Comparison of ENCODE assay signal across 18 cellular contexts in the genomic region with DNA sequence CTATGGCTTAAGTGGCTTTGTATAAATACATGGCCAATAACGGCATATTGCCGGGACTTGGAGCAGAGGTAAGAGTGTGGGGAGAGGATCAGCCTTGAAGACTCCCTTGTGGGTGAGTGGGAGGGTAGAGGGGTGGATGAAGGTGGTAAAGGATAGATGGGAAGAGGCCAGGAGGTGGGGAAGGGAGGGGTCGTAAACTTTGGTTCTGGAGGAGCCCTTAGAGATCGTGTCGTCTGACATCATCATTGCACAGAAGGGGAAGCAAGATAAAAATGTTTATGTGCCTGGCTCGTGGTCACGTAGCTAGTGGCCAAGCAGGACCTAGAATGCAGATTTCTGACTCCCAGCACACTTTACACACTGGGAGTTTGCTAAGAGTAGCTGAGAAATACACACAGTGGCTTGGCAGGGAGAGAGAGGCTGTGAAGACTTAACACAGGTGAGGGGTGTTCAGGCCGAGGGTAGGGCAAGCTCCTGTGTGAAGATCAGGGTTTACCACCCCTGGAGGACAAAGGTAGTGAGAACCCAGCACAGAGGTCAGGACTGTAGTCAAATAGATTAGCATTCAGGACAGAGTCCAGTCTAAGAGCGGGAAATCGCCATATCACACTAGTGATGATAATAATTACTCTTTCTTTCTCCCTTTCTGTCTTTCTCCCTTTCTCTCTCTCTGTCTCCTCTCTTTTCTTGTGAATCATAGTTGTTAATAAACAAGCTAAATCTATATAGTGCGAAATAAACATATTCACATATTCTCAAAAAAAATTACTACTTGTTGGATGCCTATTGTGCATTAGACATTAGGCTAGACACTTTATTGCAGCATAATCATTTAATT.
DNase-seq lines count a peak whose midpoint lies in the region; ATAC-seq, FAIRE-seq and TF ChIP-seq lines count a peak whose summit lies in the region.
"Had no signal": no experiment of that assay in that cellular context is flagged by ENCODE, and none has a peak within 500 bp of the region (broad histone marks: within the 10 kb centered on the region; RNA-seq: fewer than 3 reads in every experiment).

No MANE protein-coding gene starts in this region.

- H3K9ac ChIP-seq in Loucy (ENCODE audit: low read depth, low read length, poor library complexity, severe bottlenecking) (no peak overlapping the region), astrocyte (ENCODE audit: low read length) (no peak overlapping the region)

- H3K4me1 ChIP-seq in CD8-positive, alpha-beta T cell (ENCODE audit: insufficient read depth, low read length) = no peaks in the 10 kb centered on the region
- peaks cover 63% of the 10 kb centered on the region for H3K4me1 ChIP-seq in Loucy (ENCODE audit: insufficient read depth, low read length, poor library complexity, severe bottlenecking)
- peaks cover 13% of the 10 kb centered on the region for H3K4me1 ChIP-seq in astrocyte (ENCODE audit: insufficient read depth, low read length)
- H3K4me1 ChIP-seq in mesodermal cell (ENCODE audit: control insufficient read depth, insufficient read depth, low read length, poor library complexity, severe bottlenecking) = peaks cover 32% of the 10 kb centered on the region
- H3K4me1 ChIP-seq in testis = peaks cover 9% of the 10 kb centered on the region
- peaks cover 0 to 5% (median 0%) of the 10 kb centered on the region in 4 donors for H3K4me1 ChIP-seq in stomach
- H3K4me1 ChIP-seq: upper lobe of right lung had no signal

- H3K4me3 ChIP-seq in CD8-positive, alpha-beta T cell (ENCODE audit: low read depth, low read length) = no peak overlapping the region
- H3K4me3 ChIP-seq in Loucy (ENCODE audit: low read length, poor library complexity, severe bottlenecking) = no peak overlapping the region
- H3K4me3 ChIP-seq in astrocyte (ENCODE audit: insufficient read depth, low read depth, low read length) = no peak overlapping the region
- no peak overlapping the region for H3K4me3 ChIP-seq in mesodermal cell (ENCODE audit: extremely low read depth, insufficient read depth, low read length, poor library complexity, severe bottlenecking)
- H3K4me3 ChIP-seq in testis = no peak overlapping the region
- H3K4me3 ChIP-seq in stomach = no peak overlapping the region
- H3K4me3 ChIP-seq: upper lobe of right lung had no signal

- no peaks in the 10 kb centered on the region for H3K27me3 ChIP-seq in CD8-positive, alpha-beta T cell (ENCODE audit: insufficient read depth, low read length)
- no peaks in the 10 kb centered on the region for H3K27me3 ChIP-seq in Loucy (ENCODE audit: insufficient read depth, low read length, poor library complexity, severe bottlenecking)
- H3K27me3 ChIP-seq in astrocyte (ENCODE audit: insufficient read depth, low read length) = no peaks in the 10 kb centered on the region
- no peaks in the 10 kb centered on the region for H3K27me3 ChIP-seq in testis
- H3K27me3 ChIP-seq in stomach = no peaks in the 10 kb centered on the region
- H3K27me3 ChIP-seq: upper lobe of right lung had no signal

- no peak for TF ChIP-seq EP300 in stomach (IDR thresholded peaks at IDR 0.05)

- peaks cover 54% of the 10 kb centered on the region for H3K4me1 Mint-ChIP-seq in CD8-positive, alpha-beta T cell (ENCODE audit: low read depth)
- H3K4me1 Mint-ChIP-seq in astrocyte (ENCODE audit: low read depth, unreplicated experiment) = peaks cover 21% of the 10 kb centered on the region

- no peaks in the 10 kb centered on the region for H3K9me2 ChIP-seq in Loucy (replicated peaks; ENCODE audit: low read depth, low read length)

- peak overlapping the region; percentile 15 for H3K27ac Mint-ChIP-seq in CD8-positive, alpha-beta T cell
- H3K27ac Mint-ChIP-seq in astrocyte (ENCODE audit: unreplicated experiment) = peak overlapping the region; percentile 27
- H3K27ac Mint-ChIP-seq: activated CD4-positive, alpha-beta T cell treated with anti-CD3 and anti-CD28 coated beads for 36 hours; activated naive CD4-positive, alpha-beta T cell treated with anti-CD3 and anti-CD28 coated beads for 36 hours; T-helper 1 cell treated with Interleukin-12 subunit alpha and Interleukin-12 subunit beta and Interleukin-4 antibody, amounts not matched to agents 30 μg/mL and 1 μg/mL, for 36 hours had no signal

- no peaks in the 10 kb centered on the region for H3K9me3 ChIP-seq in CD8-positive, alpha-beta T cell (ENCODE audit: low read length)
- no peaks in the 10 kb centered on the region for H3K9me3 ChIP-seq in Loucy (ENCODE audit: insufficient read depth, low read depth, low read length)
- no peaks in the 10 kb centered on the region for H3K9me3 ChIP-seq in astrocyte (ENCODE audit: insufficient read depth, low read depth, low read length)
- no peaks in the 10 kb centered on the region for H3K9me3 ChIP-seq in mesodermal cell (ENCODE audit: control insufficient read depth, low read length)
- H3K9me3 ChIP-seq in testis = no peaks in the 10 kb centered on the region
- H3K9me3 ChIP-seq in stomach = no peaks in the 10 kb centered on the region
- H3K9me3 ChIP-seq: upper lobe of right lung had no signal

- POLR2A ChIA-PET in CD8-positive, alpha-beta T cell (lab: Charles Lee) = no interaction called here

- no peaks in the 10 kb centered on the region; the same call in 1 of the 2 replicates for H3F3A ChIP-seq in Loucy (ENCODE audit: low read depth)

- H3K4me3 Mint-ChIP-seq in CD8-positive, alpha-beta T cell = no peak overlapping the region
- H3K4me3 Mint-ChIP-seq in astrocyte (ENCODE audit: unreplicated experiment) = no peak overlapping the region
- H3K4me3 Mint-ChIP-seq: activated CD4-positive, alpha-beta T cell treated with anti-CD3 and anti-CD28 coated beads for 36 hours; activated naive CD4-positive, alpha-beta T cell treated with anti-CD3 and anti-CD28 coated beads for 36 hours; CD4-positive, alpha-beta memory T cell; T-helper 1 cell treated with Interleukin-12 subunit alpha and Interleukin-12 subunit beta and Interleukin-4 antibody, amounts not matched to agents 30 μg/mL and 1 μg/mL, for 36 hours had no signal

- no peak for TF ChIP-seq POLR2A in testis (IDR thresholded peaks at IDR 0.05)
- TF ChIP-seq POLR2A in stomach (IDR thresholded peaks at IDR 0.05) = no peak

- H4K20me1 ChIP-seq in Loucy (ENCODE audit: insufficient read depth, low read length, poor library complexity, severe bottlenecking) (peaks cover 39% of the 10 kb centered on the region), astrocyte (ENCODE audit: insufficient read depth, low read length) (no peaks in the 10 kb centered on the region)

- peak overlapping the region; percentile 50 for H3K4me2 ChIP-seq in Loucy (ENCODE audit: low read depth, low read length, poor library complexity, severe bottlenecking)
- no peak overlapping the region for H3K4me2 ChIP-seq in astrocyte (ENCODE audit: low read length)

- peaks cover 45% of the 10 kb centered on the region for H3K36me3 Mint-ChIP-seq in CD8-positive, alpha-beta T cell
- peaks cover 13% of the 10 kb centered on the region for H3K36me3 Mint-ChIP-seq in astrocyte (ENCODE audit: low read depth, unreplicated experiment)

- CTCF ChIA-PET in CD8-positive, alpha-beta T cell (lab: Charles Lee) = interaction anchor here (0.9 to 1.0 kb wide), 2 partner anchors 13 to 92 kb away, joined by 3 read pairs; no protein-coding TSS in a partner anchor

- no peak for FAIRE-seq in astrocyte (lab: Jason Lieb, UNC)

- no peak overlapping the region for H3K27ac ChIP-seq in CD8-positive, alpha-beta T cell (ENCODE audit: low read depth, low read length)
- H3K27ac ChIP-seq in astrocyte (ENCODE audit: low read depth, low read length) (no peak overlapping the region), mesodermal cell (ENCODE audit: low read depth, low read length, severe bottlenecking) (peak overlapping the region; percentile 12), testis (no peak overlapping the region), stomach (no peak overlapping the region)
- H3K27ac ChIP-seq: upper lobe of right lung had no signal

- peaks cover 83% of the 10 kb centered on the region for H3K79me2 ChIP-seq in Loucy (ENCODE audit: insufficient read depth, low read length)
- H3K79me2 ChIP-seq in astrocyte (ENCODE audit: insufficient read depth, low read length) = peaks cover 8% of the 10 kb centered on the region

- H3K36me3 ChIP-seq in CD8-positive, alpha-beta T cell (ENCODE audit: insufficient read depth, low read length) = no peaks in the 10 kb centered on the region
- H3K36me3 ChIP-seq in Loucy (ENCODE audit: insufficient read depth, low read length) (no peaks in the 10 kb centered on the region), astrocyte (ENCODE audit: insufficient read depth, low read length) (no peaks in the 10 kb centered on the region), mesodermal cell (ENCODE audit: control insufficient read depth, insufficient read depth, low read length) (peaks cover 3% of the 10 kb centered on the region), testis (ENCODE audit: low read depth, missing control alignments) (no peaks in the 10 kb centered on the region), stomach (no peaks in the 10 kb centered on the region)
- H3K36me3 ChIP-seq: upper lobe of right lung had no signal

- intact Hi-C loops in CD8-positive, alpha-beta T cell (cut with DNase I, micrococcal nuclease) = no loop called here
- intact Hi-C loops in testis (cut with DNase I; ENCODE audit: low total_unique reads) = no loop called here
- intact Hi-C loops in stomach (cut with DNase I; ENCODE audit: low total_unique reads) = no loop called here

- H3K9me3 Mint-ChIP-seq in CD8-positive, alpha-beta T cell = no peaks in the 10 kb centered on the region
- peaks cover 2% of the 10 kb centered on the region for H3K9me3 Mint-ChIP-seq in astrocyte (ENCODE audit: unreplicated experiment)
- H3K9me3 Mint-ChIP-seq: activated naive CD4-positive, alpha-beta T cell treated with anti-CD3 and anti-CD28 coated beads for 36 hours; CD4-positive, alpha-beta memory T cell; T-helper 1 cell treated with Interleukin-12 subunit alpha and Interleukin-12 subunit beta and Interleukin-4 antibody, amounts not matched to agents 30 μg/mL and 1 μg/mL, for 36 hours had no signal

- no peak overlapping the region for H2AFZ ChIP-seq in Loucy (ENCODE audit: low read length)
- H2AFZ ChIP-seq in astrocyte (ENCODE audit: low read depth, low read length) = no peak overlapping the region

- ATAC-seq in CD8-positive, alpha-beta T cell = no peak
- ATAC-seq in GM21528 (IDR thresholded peaks at IDR 0.05; ENCODE audit: low FRiP score, unreplicated experiment) = no peak
- ATAC-seq: activated CD4-positive, alpha-beta T cell treated with anti-CD3 and anti-CD28 coated beads for 36 hours; stimulated activated naive CD8-positive, alpha-beta T cell treated with anti-CD3 and anti-CD28 coated beads, Interleukin-15, Interleukin-2, amounts not matched to agents 100 U/mL and 50 U/mL, for 24 hours; upper lobe of right lung had no signal

- 83 to 94% methylated on average over 7 to 8 of the region's 11 CpGs for WGBS in mesodermal cell (ENCODE audit: insufficient coverage in 2 of 2), 2 experiments
- 84 to 89% methylated on average over 11 of the region's 11 CpGs for WGBS in testis, 2 donors
- WGBS in stomach, 5 donors = 66 to 80% (median 72%) methylated on average over 11 of the region's 11 CpGs

- H3K27me3 Mint-ChIP-seq in CD8-positive, alpha-beta T cell (ENCODE audit: low read depth) = no peaks in the 10 kb centered on the region
- H3K27me3 Mint-ChIP-seq in astrocyte (ENCODE audit: low read depth, unreplicated experiment) = no peaks in the 10 kb centered on the region
- H3K27me3 Mint-ChIP-seq: activated CD4-positive, alpha-beta T cell treated with anti-CD3 and anti-CD28 coated beads for 36 hours; CD4-positive, alpha-beta memory T cell had no signal

- DNase-seq in CD8-positive, alpha-beta T cell = no peak
- DNase-seq in astrocyte (ENCODE audit: low read depth) = no peak
- DNase-seq in testis = no peak
- DNase-seq in stomach = no peak
- no peak for DNase-seq in SIG-M5 (lab: John Stamatoyannopoulos, UW)
- DNase-seq: activated CD4-positive, alpha-beta T cell treated with anti-CD3 and anti-CD28 coated beads for 36 hours; activated naive CD4-positive, alpha-beta T cell treated with anti-CD3 and anti-CD28 coated beads for 36 hours; CD4-positive, alpha-beta memory T cell; kidney glomerular epithelial cell; NCI-H1092; NCI-H524 treated with DMSO at 0.1 percent for 48 hours; SHP77 treated with DMSO at 0.1 percent for 48 hours; stimulated activated naive CD8-positive, alpha-beta T cell treated with anti-CD3 and anti-CD28 coated beads, Interleukin-15, Interleukin-2, amounts not matched to agents 100 U/mL and 50 U/mL, for 24 hours; upper lobe of right lung had no signal

- no peak for TF ChIP-seq CTCF in CD8-positive, alpha-beta T cell (IDR thresholded peaks at IDR 0.05)
- TF ChIP-seq CTCF in Loucy (conservative IDR thresholded peaks at IDR 0.05; ENCODE audit: low read length) = no peak
- no peak for TF ChIP-seq CTCF in astrocyte (IDR thresholded peaks at IDR 0.05; ENCODE audit: insufficient read depth, low read depth, low read length)
- TF ChIP-seq CTCF in testis (IDR thresholded peaks at IDR 0.05) = no peak
- TF ChIP-seq CTCF in stomach (IDR thresholded peaks at IDR 0.05) = no peak
